ENCODE assay signal across 5 cellular contexts in the genomic region with DNA sequence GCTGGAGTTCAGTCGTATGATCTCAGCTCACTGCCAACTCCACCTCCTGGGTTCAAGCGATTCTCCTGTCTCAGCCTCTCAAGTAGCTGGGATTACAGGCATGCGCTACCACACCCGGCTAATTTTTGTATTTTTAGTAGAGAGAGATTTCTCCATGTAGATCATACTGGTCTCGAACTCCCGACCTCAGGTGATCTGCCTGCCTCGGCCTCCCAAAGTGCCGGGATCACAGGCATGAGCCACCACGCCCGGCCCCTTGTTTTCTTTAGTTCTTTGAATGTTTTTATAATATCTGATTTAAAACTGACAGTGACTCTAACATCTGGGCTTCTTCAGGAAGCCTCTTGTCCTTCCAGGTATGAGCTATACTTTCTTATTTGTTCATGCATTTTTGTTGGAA.
A peak's percentile ranks its signal among the peaks of the same experiment; 100 is the strongest.
DNase-seq lines count a peak whose midpoint lies in the region; ATAC-seq and TF ChIP-seq lines count a peak whose summit lies in the region.
"Not testable (repeated sequence)": the region's sequence is repeated elsewhere in the genome, so short reads cannot be mapped to it uniquely, and the experiment has no call there.

No MANE protein-coding gene starts in this region.

- H3K27me3 ChIP-seq in sigmoid colon; aorta (ENCODE audit: control insufficient read depth in 1 of 2, insufficient read depth in 2 of 2, low read length in 1 of 2): not testable (repeated sequence)

- H3K27ac ChIP-seq in sigmoid colon; aorta (ENCODE audit: low read depth in 1 of 2, low read length in 2 of 2): not testable (repeated sequence)

- H3K4me3 Mint-ChIP-seq in chondrocyte (ENCODE audit: unreplicated experiment); natural killer cell treated with Interleukin-12 subunit alpha and Interleukin-12 subunit beta and Interleukin-15 and Interleukin-18, amount 100 ng/mL, for 72 hours: not testable (repeated sequence)

- not testable (repeated sequence) for H3K27me3 Mint-ChIP-seq in chondrocyte (ENCODE audit: low read depth)
- peaks cover 5 to 10% of the 10 kb centered on the region in 2 donors for H3K27me3 Mint-ChIP-seq in natural killer cell treated with Interleukin-12 subunit alpha and Interleukin-12 subunit beta and Interleukin-15 and Interleukin-18, amount 100 ng/mL, for 72 hours

- not testable (repeated sequence) for H3K36me3 ChIP-seq in sigmoid colon; aorta (ENCODE audit: control insufficient read depth in 1 of 2, insufficient read depth in 2 of 2, low read length in 1 of 2)

- H3K4me1 Mint-ChIP-seq in chondrocyte (ENCODE audit: low read depth); natural killer cell treated with Interleukin-12 subunit alpha and Interleukin-12 subunit beta and Interleukin-15 and Interleukin-18, amount 100 ng/mL, for 72 hours (ENCODE audit: low read depth in 2 of 2): not testable (repeated sequence)

- not testable (repeated sequence) for TF ChIP-seq POLR2A in sigmoid colon (IDR thresholded peaks at IDR 0.05)

- not testable (repeated sequence) for TF ChIP-seq CTCF in chondrocyte (IDR thresholded peaks at IDR 0.05); sigmoid colon (IDR thresholded peaks at IDR 0.05)

- ATAC-seq in natural killer cell treated with Interleukin-12 subunit alpha and Interleukin-12 subunit beta and Interleukin-15 and Interleukin-18, amount 100 ng/mL, for 72 hours; aorta (ENCODE audit: low FRiP score): not testable (repeated sequence)

- not testable (repeated sequence) for H3K27ac Mint-ChIP-seq in chondrocyte (ENCODE audit: unreplicated experiment); natural killer cell treated with Interleukin-12 subunit alpha and Interleukin-12 subunit beta and Interleukin-15 and Interleukin-18, amount 100 ng/mL, for 72 hours

- not testable (repeated sequence) for H3K9me3 ChIP-seq in sigmoid colon; aorta (ENCODE audit: control insufficient read depth, low read length)

- H3K4me3 ChIP-seq in sigmoid colon; aorta (ENCODE audit: low read length in 2 of 2): not testable (repeated sequence)

- not testable (repeated sequence) for H3K4me1 ChIP-seq in sigmoid colon; aorta (ENCODE audit: control insufficient read depth in 1 of 2, insufficient read depth in 2 of 2, low read length in 2 of 2)

- H3K9me3 Mint-ChIP-seq in chondrocyte (ENCODE audit: low read depth); natural killer cell treated with Interleukin-12 subunit alpha and Interleukin-12 subunit beta and Interleukin-15 and Interleukin-18, amount 100 ng/mL, for 72 hours: not testable (repeated sequence)

- TF ChIP-seq EP300 in sigmoid colon (IDR thresholded peaks at IDR 0.05), result not testable (repeated sequence)

- DNase-seq in chondrocyte (ENCODE audit: low spot score) (peak; percentile 9), posterior vena cava (ENCODE audit: low spot score) (peak; percentile 30), sigmoid colon (peak; percentile 25), aorta (peak; percentile 1 to 9)
- DNase-seq in natural killer cell treated with Interleukin-12 subunit alpha and Interleukin-12 subunit beta and Interleukin-15 and Interleukin-18, amount 100 ng/mL, for 72 hours (ENCODE audit: low spot score), result peak; percentile 50

- intact Hi-C loops in posterior vena cava (cut with DNase I); sigmoid colon (cut with DNase I); aorta (cut with DNase I): not testable (repeated sequence)

- H3K36me3 Mint-ChIP-seq in chondrocyte (ENCODE audit: low read depth); natural killer cell treated with Interleukin-12 subunit alpha and Interleukin-12 subunit beta and Interleukin-15 and Interleukin-18, amount 100 ng/mL, for 72 hours: not testable (repeated sequence)

- whole genome bisulfite sequencing in sigmoid colon, 2 donors, result 79 to 94% methylated on average over 10 of the region's 10 CpGs
- WGBS in aorta, 2 donors, result 86 to 87% methylated on average over 10 of the region's 10 CpGs
